22 cellular contexts compared by ENCODE assay signal in genomic region chr7:98913026-98913425, GRCh38. TPM values are rescaled to one million over a fixed set of nuclear protein-coding genes. Genes with fewer than 3 reads are reported as not detected.
A peak's percentile ranks its signal among the peaks of the same experiment; 100 is the strongest.
DNase-seq lines count a peak whose midpoint lies in the region; ATAC-seq and TF ChIP-seq lines count a peak whose summit lies in the region.
"Had no signal": no experiment of that assay in that cellular context is flagged by ENCODE, and none has a peak within 500 bp of the region (broad histone marks: within the 10 kb centered on the region; RNA-seq: fewer than 3 reads in every experiment).

No MANE protein-coding gene starts in this region.

- H3K36me3 ChIP-seq in KMS-11 (ENCODE audit: insufficient read depth): peaks cover 12% of the 10 kb centered on the region; the same call in 1 of the 2 replicates

- no peak overlapping the region for H2AFZ ChIP-seq in KMS-11 (ENCODE audit: low read depth)
- H2AFZ ChIP-seq: PC-9 had no signal

- H3K27me3 ChIP-seq in KMS-11 (ENCODE audit: insufficient read depth, low read depth): no peaks in the 10 kb centered on the region
- H3K27me3 ChIP-seq: MG63, SJSA1 had no signal

- H3K79me2 ChIP-seq in KMS-11 (ENCODE audit: insufficient read depth, low read depth): 0 out of 2 replicates have a peak, but pooled peaks cover 9% of the 10 kb centered on the region

- peak overlapping the region; percentile 55 for H3K4me2 ChIP-seq in KMS-11
- H3K4me2 ChIP-seq: PC-9 had no signal

- peak overlapping the region; percentile 45; the same call in 1 of the 2 replicates for H3K9ac ChIP-seq in KMS-11

- DNase-seq in NCI-H2171 (lab: John Stamatoyannopoulos, UW): peak; percentile 6
- peak; percentile 13 for DNase-seq in epithelial cell of esophagus (ENCODE audit: low read depth)
- DNase-seq in GM20000 (ENCODE audit: low spot score): no peak
- no peak for DNase-seq in ureter (ENCODE audit: low spot score)
- DNase-seq in A172 (ENCODE audit: low spot score): no peak
- DNase-seq: CD8-positive, alpha-beta T cell; DMS 273 treated with DMSO at 0.1 percent for 48 hours; DMS79 treated with DMSO at 0.1 percent for 48 hours; GF-D8; MG63; NCI-H2029; NCI-H446; NCI-H524 treated with DMSO at 0.1 percent for 48 hours; NCI-H774; PC-9 had no signal

- no peak overlapping the region for H3K4me3 ChIP-seq in KMS-11 (IDR thresholded peaks at IDR 0.05; ENCODE audit: insufficient read depth, low read depth, low read length)
- no peak overlapping the region for H3K4me3 ChIP-seq in epithelial cell of esophagus (ENCODE audit: low read length)
- H3K4me3 ChIP-seq: MG63, PC-9, SJSA1 had no signal

- H4K20me1 ChIP-seq in KMS-11 (ENCODE audit: insufficient read depth): no peaks in the 10 kb centered on the region

- peaks cover 57% of the 10 kb centered on the region for H3K4me1 ChIP-seq in KMS-11 (ENCODE audit: low read depth, poor library complexity, severe bottlenecking)
- H3K4me1 ChIP-seq: SJSA1 had no signal

- TF ChIP-seq CTCF in KMS-11 (conservative IDR thresholded peaks at IDR 0.05; ENCODE audit: low read depth, low read length) (no peak), epithelial cell of esophagus (IDR thresholded peaks at IDR 0.05; ENCODE audit: insufficient read depth, low read depth, low read length, missing control alignments) (no peak), GM20000 (IDR thresholded peaks at IDR 0.05; ENCODE audit: extremely low read depth, missing control alignments) (no peak)

- H3K27ac ChIP-seq in KMS-11: peak overlapping the region; percentile 90
- H3K27ac ChIP-seq: C4-2B, PC-9, SJSA1 had no signal

- ATAC-seq in esophagus mucosa: no peak
- ATAC-seq: CD8-positive, alpha-beta T cell; Right ventricle myocardium inferior had no signal

RNA-seq across cellular contexts. Expression of gene TRRAP, which starts 34.7 kb away (rescaled TPM):
- total RNA-seq in ureter (53.5 TPM), esophagus mucosa (17.3 TPM)
- total RNA-seq in A172 (2014; rRNA removed; shearing (Covaris generic)): 11.9 and 12.9 TPM in 2 replicates

RNA-seq across cellular contexts. Expression of gene TMEM130, which starts 43.2 kb away (rescaled TPM):
- 1.6 TPM for total RNA-seq in ureter
- total RNA-seq in esophagus mucosa: not detected
- total RNA-seq in A172 (2014; rRNA removed; shearing (Covaris generic)): 2.0 and 4.1 TPM in 2 replicates
- total RNA-seq: CD8-positive, alpha-beta T cell; HT-29; Right ventricle myocardium inferior; T-helper 1 cell treated with Interleukin-12 subunit alpha and Interleukin-12 subunit beta and Interleukin-4 antibody, amounts not matched to agents 30 ng/mL and 1 ng/mL, for 36 hours had no signal

Comparison
In these comparisons a context has a peak if more than half of its experiments do, and no peak if none do; other contexts are left out.
1. DNase-seq: peak in NCI-H2171 (single experiment) and epithelial cell of esophagus (single experiment); none in GM20000 (single experiment), ureter (single experiment) and A172 (single experiment).